Comparison of ENCODE assay signal across 1 cellular context in the genomic region with DNA sequence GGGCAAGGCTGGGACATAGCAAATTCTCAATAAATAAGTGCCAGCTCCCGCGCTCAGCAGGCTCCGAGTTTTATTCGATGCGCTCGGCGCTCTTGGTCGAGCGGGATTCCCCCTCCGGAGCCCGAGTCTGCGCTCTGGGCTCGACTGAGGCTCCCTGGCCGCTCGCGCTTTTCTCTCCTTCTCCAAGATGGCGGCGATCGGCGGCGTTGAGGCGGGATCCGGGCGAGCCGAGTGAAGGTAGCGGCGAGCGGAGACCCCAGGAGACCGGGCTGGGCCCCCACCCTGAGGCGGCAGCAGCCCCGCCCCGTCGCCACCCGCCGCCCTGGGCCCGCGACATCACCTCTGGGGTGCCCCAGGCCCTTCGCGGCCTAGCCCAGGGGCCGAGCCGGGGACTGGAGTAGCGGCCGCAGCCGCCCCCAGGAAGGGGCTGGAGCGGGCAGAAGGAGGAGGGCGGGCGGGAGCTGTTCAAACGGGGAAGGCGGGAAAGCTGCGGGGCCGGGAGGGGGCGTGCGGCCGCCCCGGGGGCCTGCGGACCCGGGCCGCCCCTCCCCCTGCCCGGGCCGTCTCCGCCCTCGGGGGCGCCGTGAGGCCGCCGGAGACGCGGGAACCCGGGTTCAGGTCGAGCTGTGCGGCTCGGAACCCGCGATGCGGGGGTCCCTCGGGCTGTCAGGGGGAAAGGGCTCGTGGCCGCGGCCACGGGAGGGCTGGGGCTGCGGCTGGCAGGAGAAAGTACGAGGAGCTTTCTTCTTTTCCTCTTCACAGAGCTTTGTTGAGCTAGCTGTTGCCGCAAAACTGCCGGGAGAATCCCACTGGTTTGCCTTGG.
A peak's percentile ranks its signal among the peaks of the same experiment; 100 is the strongest.
TF ChIP-seq lines count a peak whose summit lies in the region.

A gene with protein sequence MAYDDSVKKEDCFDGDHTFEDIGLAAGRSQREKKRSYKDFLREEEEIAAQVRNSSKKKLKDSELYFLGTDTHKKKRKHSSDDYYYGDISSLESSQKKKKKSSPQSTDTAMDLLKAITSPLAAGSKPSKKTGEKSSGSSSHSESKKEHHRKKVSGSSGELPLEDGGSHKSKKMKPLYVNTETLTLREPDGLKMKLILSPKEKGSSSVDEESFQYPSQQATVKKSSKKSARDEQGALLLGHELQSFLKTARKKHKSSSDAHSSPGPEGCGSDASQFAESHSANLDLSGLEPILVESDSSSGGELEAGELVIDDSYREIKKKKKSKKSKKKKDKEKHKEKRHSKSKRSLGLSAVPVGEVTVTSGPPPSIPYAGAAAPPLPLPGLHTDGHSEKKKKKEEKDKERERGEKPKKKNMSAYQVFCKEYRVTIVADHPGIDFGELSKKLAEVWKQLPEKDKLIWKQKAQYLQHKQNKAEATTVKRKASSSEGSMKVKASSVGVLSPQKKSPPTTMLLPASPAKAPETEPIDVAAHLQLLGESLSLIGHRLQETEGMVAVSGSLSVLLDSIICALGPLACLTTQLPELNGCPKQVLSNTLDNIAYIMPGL (plus strand): TSS at position 173 of the 823 bp plus-strand sequence. CDS start 4,898 bp downstream, outside the sequence.

TF ChIP-seq in GM12878, 131 proteins besides CTCF, POLR2A, EP300 and RAD21 (continued from another document and continues in another):
- TF ChIP-seq, protein P1, sequence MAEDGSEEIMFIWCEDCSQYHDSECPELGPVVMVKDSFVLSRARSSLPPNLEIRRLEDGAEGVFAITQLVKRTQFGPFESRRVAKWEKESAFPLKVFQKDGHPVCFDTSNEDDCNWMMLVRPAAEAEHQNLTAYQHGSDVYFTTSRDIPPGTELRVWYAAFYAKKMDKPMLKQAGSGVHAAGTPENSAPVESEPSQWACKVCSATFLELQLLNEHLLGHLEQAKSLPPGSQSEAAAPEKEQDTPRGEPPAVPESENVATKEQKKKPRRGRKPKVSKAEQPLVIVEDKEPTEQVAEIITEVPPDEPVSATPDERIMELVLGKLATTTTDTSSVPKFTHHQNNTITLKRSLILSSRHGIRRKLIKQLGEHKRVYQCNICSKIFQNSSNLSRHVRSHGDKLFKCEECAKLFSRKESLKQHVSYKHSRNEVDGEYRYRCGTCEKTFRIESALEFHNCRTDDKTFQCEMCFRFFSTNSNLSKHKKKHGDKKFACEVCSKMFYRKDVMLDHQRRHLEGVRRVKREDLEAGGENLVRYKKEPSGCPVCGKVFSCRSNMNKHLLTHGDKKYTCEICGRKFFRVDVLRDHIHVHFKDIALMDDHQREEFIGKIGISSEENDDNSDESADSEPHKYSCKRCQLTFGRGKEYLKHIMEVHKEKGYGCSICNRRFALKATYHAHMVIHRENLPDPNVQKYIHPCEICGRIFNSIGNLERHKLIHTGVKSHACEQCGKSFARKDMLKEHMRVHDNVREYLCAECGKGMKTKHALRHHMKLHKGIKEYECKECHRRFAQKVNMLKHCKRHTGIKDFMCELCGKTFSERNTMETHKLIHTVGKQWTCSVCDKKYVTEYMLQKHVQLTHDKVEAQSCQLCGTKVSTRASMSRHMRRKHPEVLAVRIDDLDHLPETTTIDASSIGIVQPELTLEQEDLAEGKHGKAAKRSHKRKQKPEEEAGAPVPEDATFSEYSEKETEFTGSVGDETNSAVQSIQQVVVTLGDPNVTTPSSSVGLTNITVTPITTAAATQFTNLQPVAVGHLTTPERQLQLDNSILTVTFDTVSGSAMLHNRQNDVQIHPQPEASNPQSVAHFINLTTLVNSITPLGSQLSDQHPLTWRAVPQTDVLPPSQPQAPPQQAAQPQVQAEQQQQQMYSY (CRISPR knock-in tag; IDR thresholded peaks at IDR 0.05) = no peak
- TF ChIP-seq MXI1 (IDR thresholded peaks at IDR 0.05; ENCODE audit: low read depth, low read length) (peak; percentile 72; the same call in 1 of the 2 replicates), NR2F1 (conservative IDR thresholded peaks at IDR 0.05) (peak; percentile 81), YY1 (IDR thresholded peaks at IDR 0.05; ENCODE audit: low read depth, low read length) (peak; percentile 98), CREB1 (IDR thresholded peaks at IDR 0.05; ENCODE audit: low read depth) (0 out of 2 replicates have a peak, but pooled peaks have one; percentile 46), CREM (IDR thresholded peaks at IDR 0.05; ENCODE audit: low read depth) (peak; percentile 24; the same call in 1 of the 2 replicates), CHD2 (IDR thresholded peaks at IDR 0.05; ENCODE audit: borderline replicate concordance, low read depth, low read length) (peak; percentile 52; the same call in 1 of the 2 replicates), EGR1 (IDR thresholded peaks at IDR 0.05; ENCODE audit: borderline replicate concordance in 1 of 2, low read depth in 2 of 2, low read length in 2 of 2) (peak in 1 of 2 experiments; percentile 53; a peak in 1 of 3 replicates), MEF2B (IDR thresholded peaks at IDR 0.05; ENCODE audit: partially characterized antibody, poor library complexity, severe bottlenecking) (peak; percentile 35), POLR2AphosphoS5 (IDR thresholded peaks at IDR 0.05; ENCODE audit: low read length) (peak; percentile 73), POLR2AphosphoS2 (IDR thresholded peaks at IDR 0.05; ENCODE audit: low read depth, low read length) (peak; percentile 87), SIN3A (IDR thresholded peaks at IDR 0.05; ENCODE audit: low read depth, low read length) (peak; percentile 88), RAD51 (IDR thresholded peaks at IDR 0.05) (peak; percentile 68; the same call in 1 of the 2 replicates), SP1 (IDR thresholded peaks at IDR 0.05; ENCODE audit: low read depth, low read length) (peak; percentile 31), ZNF622 (IDR thresholded peaks at IDR 0.05) (no peak), RBBP5 (conservative IDR thresholded peaks at IDR 0.05) (peak; percentile 88; the same call in 1 of the 2 replicates), BACH1 (IDR thresholded peaks at IDR 0.05; ENCODE audit: borderline replicate concordance) (no peak; the same call in 1 of the 2 replicates), SMARCA5 (IDR thresholded peaks at IDR 0.05) (peak; percentile 92), ZSCAN29 (IDR thresholded peaks at IDR 0.05) (no peak), TCF7 (IDR thresholded peaks at IDR 0.05; ENCODE audit: borderline replicate concordance) (0 out of 2 replicates have a peak, but pooled peaks have one; percentile 22), PAX5 (IDR thresholded peaks at IDR 0.05; ENCODE audit: borderline replicate concordance, low read depth, low read length) (no peak), ZNF217 (IDR thresholded peaks at IDR 0.05) (no peak), MEF2A (IDR thresholded peaks at IDR 0.05; ENCODE audit: insufficient read depth, low read depth, low read length) (0 out of 2 replicates have a peak, but pooled peaks have one; percentile 23)
- TF ChIP-seq, protein P2, sequence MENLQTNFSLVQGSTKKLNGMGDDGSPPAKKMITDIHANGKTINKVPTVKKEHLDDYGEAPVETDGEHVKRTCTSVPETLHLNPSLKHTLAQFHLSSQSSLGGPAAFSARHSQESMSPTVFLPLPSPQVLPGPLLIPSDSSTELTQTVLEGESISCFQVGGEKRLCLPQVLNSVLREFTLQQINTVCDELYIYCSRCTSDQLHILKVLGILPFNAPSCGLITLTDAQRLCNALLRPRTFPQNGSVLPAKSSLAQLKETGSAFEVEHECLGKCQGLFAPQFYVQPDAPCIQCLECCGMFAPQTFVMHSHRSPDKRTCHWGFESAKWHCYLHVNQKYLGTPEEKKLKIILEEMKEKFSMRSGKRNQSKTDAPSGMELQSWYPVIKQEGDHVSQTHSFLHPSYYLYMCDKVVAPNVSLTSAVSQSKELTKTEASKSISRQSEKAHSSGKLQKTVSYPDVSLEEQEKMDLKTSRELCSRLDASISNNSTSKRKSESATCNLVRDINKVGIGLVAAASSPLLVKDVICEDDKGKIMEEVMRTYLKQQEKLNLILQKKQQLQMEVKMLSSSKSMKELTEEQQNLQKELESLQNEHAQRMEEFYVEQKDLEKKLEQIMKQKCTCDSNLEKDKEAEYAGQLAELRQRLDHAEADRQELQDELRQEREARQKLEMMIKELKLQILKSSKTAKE (IDR thresholded peaks at IDR 0.05; ENCODE audit: low read depth, poor library complexity, severe bottlenecking) = peak; percentile 31
- TF ChIP-seq, protein P3, sequence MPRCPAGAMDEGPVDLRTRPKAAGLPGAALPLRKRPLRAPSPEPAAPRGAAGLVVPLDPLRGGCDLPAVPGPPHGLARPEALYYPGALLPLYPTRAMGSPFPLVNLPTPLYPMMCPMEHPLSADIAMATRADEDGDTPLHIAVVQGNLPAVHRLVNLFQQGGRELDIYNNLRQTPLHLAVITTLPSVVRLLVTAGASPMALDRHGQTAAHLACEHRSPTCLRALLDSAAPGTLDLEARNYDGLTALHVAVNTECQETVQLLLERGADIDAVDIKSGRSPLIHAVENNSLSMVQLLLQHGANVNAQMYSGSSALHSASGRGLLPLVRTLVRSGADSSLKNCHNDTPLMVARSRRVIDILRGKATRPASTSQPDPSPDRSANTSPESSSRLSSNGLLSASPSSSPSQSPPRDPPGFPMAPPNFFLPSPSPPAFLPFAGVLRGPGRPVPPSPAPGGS (IDR thresholded peaks at IDR 0.05; ENCODE audit: borderline replicate concordance, insufficient read depth, low read depth, low read length, poor library complexity, severe bottlenecking) = peak; percentile 61
- TF ChIP-seq, protein P4, sequence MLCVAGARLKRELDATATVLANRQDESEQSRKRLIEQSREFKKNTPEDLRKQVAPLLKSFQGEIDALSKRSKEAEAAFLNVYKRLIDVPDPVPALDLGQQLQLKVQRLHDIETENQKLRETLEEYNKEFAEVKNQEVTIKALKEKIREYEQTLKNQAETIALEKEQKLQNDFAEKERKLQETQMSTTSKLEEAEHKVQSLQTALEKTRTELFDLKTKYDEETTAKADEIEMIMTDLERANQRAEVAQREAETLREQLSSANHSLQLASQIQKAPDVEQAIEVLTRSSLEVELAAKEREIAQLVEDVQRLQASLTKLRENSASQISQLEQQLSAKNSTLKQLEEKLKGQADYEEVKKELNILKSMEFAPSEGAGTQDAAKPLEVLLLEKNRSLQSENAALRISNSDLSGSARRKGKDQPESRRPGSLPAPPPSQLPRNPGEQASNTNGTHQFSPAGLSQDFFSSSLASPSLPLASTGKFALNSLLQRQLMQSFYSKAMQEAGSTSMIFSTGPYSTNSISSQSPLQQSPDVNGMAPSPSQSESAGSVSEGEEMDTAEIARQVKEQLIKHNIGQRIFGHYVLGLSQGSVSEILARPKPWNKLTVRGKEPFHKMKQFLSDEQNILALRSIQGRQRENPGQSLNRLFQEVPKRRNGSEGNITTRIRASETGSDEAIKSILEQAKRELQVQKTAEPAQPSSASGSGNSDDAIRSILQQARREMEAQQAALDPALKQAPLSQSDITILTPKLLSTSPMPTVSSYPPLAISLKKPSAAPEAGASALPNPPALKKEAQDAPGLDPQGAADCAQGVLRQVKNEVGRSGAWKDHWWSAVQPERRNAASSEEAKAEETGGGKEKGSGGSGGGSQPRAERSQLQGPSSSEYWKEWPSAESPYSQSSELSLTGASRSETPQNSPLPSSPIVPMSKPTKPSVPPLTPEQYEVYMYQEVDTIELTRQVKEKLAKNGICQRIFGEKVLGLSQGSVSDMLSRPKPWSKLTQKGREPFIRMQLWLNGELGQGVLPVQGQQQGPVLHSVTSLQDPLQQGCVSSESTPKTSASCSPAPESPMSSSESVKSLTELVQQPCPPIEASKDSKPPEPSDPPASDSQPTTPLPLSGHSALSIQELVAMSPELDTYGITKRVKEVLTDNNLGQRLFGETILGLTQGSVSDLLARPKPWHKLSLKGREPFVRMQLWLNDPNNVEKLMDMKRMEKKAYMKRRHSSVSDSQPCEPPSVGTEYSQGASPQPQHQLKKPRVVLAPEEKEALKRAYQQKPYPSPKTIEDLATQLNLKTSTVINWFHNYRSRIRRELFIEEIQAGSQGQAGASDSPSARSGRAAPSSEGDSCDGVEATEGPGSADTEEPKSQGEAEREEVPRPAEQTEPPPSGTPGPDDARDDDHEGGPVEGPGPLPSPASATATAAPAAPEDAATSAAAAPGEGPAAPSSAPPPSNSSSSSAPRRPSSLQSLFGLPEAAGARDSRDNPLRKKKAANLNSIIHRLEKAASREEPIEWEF (IDR thresholded peaks at IDR 0.05; ENCODE audit: insufficient replicate concordance, low read depth, low read length) = peak; percentile 99
- TF ChIP-seq, protein P5, sequence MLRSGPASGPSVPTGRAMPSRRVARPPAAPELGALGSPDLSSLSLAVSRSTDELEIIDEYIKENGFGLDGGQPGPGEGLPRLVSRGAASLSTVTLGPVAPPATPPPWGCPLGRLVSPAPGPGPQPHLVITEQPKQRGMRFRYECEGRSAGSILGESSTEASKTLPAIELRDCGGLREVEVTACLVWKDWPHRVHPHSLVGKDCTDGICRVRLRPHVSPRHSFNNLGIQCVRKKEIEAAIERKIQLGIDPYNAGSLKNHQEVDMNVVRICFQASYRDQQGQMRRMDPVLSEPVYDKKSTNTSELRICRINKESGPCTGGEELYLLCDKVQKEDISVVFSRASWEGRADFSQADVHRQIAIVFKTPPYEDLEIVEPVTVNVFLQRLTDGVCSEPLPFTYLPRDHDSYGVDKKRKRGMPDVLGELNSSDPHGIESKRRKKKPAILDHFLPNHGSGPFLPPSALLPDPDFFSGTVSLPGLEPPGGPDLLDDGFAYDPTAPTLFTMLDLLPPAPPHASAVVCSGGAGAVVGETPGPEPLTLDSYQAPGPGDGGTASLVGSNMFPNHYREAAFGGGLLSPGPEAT (IDR thresholded peaks at IDR 0.05; ENCODE audit: low read depth) = peak; percentile 89
- TF ChIP-seq, protein P6, sequence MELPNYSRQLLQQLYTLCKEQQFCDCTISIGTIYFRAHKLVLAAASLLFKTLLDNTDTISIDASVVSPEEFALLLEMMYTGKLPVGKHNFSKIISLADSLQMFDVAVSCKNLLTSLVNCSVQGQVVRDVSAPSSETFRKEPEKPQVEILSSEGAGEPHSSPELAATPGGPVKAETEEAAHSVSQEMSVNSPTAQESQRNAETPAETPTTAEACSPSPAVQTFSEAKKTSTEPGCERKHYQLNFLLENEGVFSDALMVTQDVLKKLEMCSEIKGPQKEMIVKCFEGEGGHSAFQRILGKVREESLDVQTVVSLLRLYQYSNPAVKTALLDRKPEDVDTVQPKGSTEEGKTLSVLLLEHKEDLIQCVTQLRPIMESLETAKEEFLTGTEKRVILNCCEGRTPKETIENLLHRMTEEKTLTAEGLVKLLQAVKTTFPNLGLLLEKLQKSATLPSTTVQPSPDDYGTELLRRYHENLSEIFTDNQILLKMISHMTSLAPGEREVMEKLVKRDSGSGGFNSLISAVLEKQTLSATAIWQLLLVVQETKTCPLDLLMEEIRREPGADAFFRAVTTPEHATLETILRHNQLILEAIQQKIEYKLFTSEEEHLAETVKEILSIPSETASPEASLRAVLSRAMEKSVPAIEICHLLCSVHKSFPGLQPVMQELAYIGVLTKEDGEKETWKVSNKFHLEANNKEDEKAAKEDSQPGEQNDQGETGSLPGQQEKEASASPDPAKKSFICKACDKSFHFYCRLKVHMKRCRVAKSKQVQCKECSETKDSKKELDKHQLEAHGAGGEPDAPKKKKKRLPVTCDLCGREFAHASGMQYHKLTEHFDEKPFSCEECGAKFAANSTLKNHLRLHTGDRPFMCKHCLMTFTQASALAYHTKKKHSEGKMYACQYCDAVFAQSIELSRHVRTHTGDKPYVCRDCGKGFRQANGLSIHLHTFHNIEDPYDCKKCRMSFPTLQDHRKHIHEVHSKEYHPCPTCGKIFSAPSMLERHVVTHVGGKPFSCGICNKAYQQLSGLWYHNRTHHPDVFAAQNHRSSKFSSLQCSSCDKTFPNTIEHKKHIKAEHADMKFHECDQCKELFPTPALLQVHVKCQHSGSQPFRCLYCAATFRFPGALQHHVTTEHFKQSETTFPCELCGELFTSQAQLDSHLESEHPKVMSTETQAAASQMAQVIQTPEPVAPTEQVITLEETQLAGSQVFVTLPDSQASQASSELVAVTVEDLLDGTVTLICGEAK (IDR thresholded peaks at IDR 0.05; ENCODE audit: borderline replicate concordance) = no peak
